In the genomic region with DNA sequence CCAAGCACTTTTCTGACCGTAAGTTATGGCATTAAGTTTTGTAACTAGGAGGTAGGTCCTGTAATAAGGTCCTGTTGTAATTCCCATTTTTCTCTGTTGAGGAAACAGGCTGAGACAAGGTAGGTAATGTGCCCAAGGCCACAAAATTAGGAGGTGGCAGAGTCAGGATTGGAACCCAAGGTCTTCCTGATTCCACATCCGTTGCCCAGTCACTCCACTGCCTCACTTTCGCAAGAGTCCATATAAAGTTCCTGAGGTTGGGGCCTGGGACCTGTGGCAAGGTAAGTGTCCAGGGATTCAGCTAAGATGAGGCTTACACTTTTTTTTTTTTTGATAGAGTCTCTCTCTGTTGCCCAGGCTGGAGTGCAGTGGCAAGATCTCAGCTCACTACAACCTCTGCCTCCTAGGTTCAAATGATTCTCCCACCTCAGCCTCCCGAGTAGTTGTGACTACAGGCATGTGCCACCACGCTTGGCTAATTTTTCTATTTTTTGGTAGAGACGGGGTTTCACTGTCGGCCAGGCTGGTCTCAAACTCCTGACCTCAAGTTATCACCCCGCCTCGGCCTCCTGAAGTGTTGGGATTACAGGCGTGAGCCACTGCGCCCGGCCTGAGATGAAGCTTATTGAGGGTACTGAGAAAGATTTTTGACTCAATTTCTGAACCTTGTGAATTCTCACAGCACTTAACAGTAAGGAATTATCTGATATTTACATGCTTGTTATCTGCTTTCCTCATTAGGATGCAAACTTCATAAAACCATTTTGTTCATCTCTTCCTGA, we compare ENCODE assay signal across 8 cellular contexts. TPM values are rescaled to one million over a fixed set of nuclear protein-coding genes. Genes with fewer than 3 reads are reported as not detected.
A peak's percentile ranks its signal among the peaks of the same experiment; 100 is the strongest.
DNase-seq lines count a peak whose midpoint lies in the region; ATAC-seq, FAIRE-seq and TF ChIP-seq lines count a peak whose summit lies in the region.

No MANE protein-coding gene starts in this region.

- H3K36me3 Mint-ChIP-seq in activated CD4-positive, alpha-beta memory T cell treated with anti-CD3 and anti-CD28 coated beads for 36 hours, result peaks cover 1% of the 10 kb centered on the region

- no peak for TF ChIP-seq POLR2A in GM12892 (IDR thresholded peaks at IDR 0.05; ENCODE audit: low read depth, low read length)

- H3K4me1 Mint-ChIP-seq in activated CD4-positive, alpha-beta memory T cell treated with anti-CD3 and anti-CD28 coated beads for 36 hours (ENCODE audit: low read depth), result peaks cover 31% of the 10 kb centered on the region

- peak; percentile 42 for FAIRE-seq in GM12892 (lab: Jason Lieb, UNC)

- H3K4me3 ChIP-seq in fibroblast of the aortic adventitia (ENCODE audit: low read depth, low read length) (peak overlapping the region; percentile 48), skin epidermis (no peak overlapping the region)

- no peaks in the 10 kb centered on the region for H3K27me3 Mint-ChIP-seq in activated CD4-positive, alpha-beta memory T cell treated with anti-CD3 and anti-CD28 coated beads for 36 hours

- peak overlapping the region; percentile 73 for H3K4me3 Mint-ChIP-seq in activated CD4-positive, alpha-beta memory T cell treated with anti-CD3 and anti-CD28 coated beads for 36 hours

- POLR2A ChIA-PET in activated CD4-positive, alpha-beta memory T cell treated with anti-CD3 and anti-CD28 coated beads for 36 hours (lab: Charles Lee), result interaction anchor here (0.9 to 1.0 kb wide), 2 partner anchors 13 to 107 kb away, joined by 3 read pairs; no protein-coding TSS in a partner anchor

- H3K9me3 Mint-ChIP-seq in activated CD4-positive, alpha-beta memory T cell treated with anti-CD3 and anti-CD28 coated beads for 36 hours, result no peaks in the 10 kb centered on the region

- DNase-seq in GM12892 (ENCODE audit: insufficient read length), result no peak
- DNase-seq in activated CD4-positive, alpha-beta memory T cell treated with anti-CD3 and anti-CD28 coated beads for 36 hours, result no peak
- no peak for DNase-seq in fibroblast of the aortic adventitia (ENCODE audit: low read depth)
- no peak for DNase-seq in nucleus accumbens (lab: John Stamatoyannopoulos, UW)
- DNase-seq in SKM-1 (lab: John Stamatoyannopoulos, UW; ENCODE audit: unreplicated experiment), result no peak

- H3K27ac Mint-ChIP-seq in activated CD4-positive, alpha-beta memory T cell treated with anti-CD3 and anti-CD28 coated beads for 36 hours, result peak overlapping the region; percentile 91

- ATAC-seq in HG03097 (IDR thresholded peaks at IDR 0.05; ENCODE audit: low FRiP score, unreplicated experiment), result no peak
- ATAC-seq in HG02885 (IDR thresholded peaks at IDR 0.05; ENCODE audit: poor library complexity, unreplicated experiment), result no peak

- TF ChIP-seq CTCF in fibroblast of the aortic adventitia (IDR thresholded peaks at IDR 0.05; ENCODE audit: insufficient read depth, low read length), result no peak

- intact Hi-C loops in activated CD4-positive, alpha-beta memory T cell treated with anti-CD3 and anti-CD28 coated beads for 36 hours (cut with micrococcal nuclease), result loop anchor here (2.0 to 10.0 kb wide), 6 partner anchors 92 to 800 kb away; a partner anchor contains a TSS

- CTCF ChIA-PET in activated CD4-positive, alpha-beta memory T cell treated with anti-CD3 and anti-CD28 coated beads for 36 hours (lab: Charles Lee), result interaction anchor here (0.7 to 4.9 kb wide), 29 partner anchors 9 to 1033 kb away, joined by 3 to 34 read pairs (median 5); a partner anchor contains a TSS

- peak overlapping the region in 20 of 21 experiments; percentile 68 to 96 (median 86) for H3K27ac ChIP-seq in skin epidermis

RNA-seq across cellular contexts. Expression of a gene that starts 20.3 kb away (rescaled TPM):
- polyA plus RNA-seq in GM12892 (2012; ENCODE audit: missing spikeins), result 14.9 TPM
- total RNA-seq in activated CD4-positive, alpha-beta memory T cell treated with anti-CD3 and anti-CD28 coated beads for 36 hours, result 10 to 100 TPM; 23.6 to 23.7 TPM
- 16.2 and 19.5 TPM in 2 replicates for total RNA-seq in fibroblast of the aortic adventitia (ENCODE audit: low replicate concordance)
